In genomic region chr13:40438022-40438692, GRCh38 we compare ENCODE assay signal across 14 cellular contexts.
A peak's percentile ranks its signal among the peaks of the same experiment; 100 is the strongest.
DNase-seq lines count a peak whose midpoint lies in the region; ATAC-seq, FAIRE-seq and TF ChIP-seq lines count a peak whose summit lies in the region.
"Had no signal": no experiment of that assay in that cellular context is flagged by ENCODE, and none has a peak within 500 bp of the region (broad histone marks: within the 10 kb centered on the region; RNA-seq: fewer than 3 reads in every experiment).

No MANE protein-coding gene starts in this region.

- H3K27ac Mint-ChIP-seq in activated naive CD8-positive, alpha-beta T cell treated with anti-CD3 and anti-CD28 coated beads, Interleukin-2, amount 50 U/mL, for 24 hours = peak overlapping the region; percentile 86
- peak overlapping the region; percentile 39 for H3K27ac Mint-ChIP-seq in mesothelial cell of epicardium

- H3K4me1 Mint-ChIP-seq in activated T-cell treated with anti-CD3 and anti-CD28 coated beads, Interleukin-2, amount 50 U/mL, for 4 hours (ENCODE audit: low read depth) = peaks cover 46% of the 10 kb centered on the region
- peaks cover 50% of the 10 kb centered on the region for H3K4me1 Mint-ChIP-seq in activated naive CD8-positive, alpha-beta T cell treated with anti-CD3 and anti-CD28 coated beads, Interleukin-2, amount 50 U/mL, for 24 hours
- peaks cover 39% of the 10 kb centered on the region for H3K4me1 Mint-ChIP-seq in mesothelial cell of epicardium

- TF ChIP-seq POLR2A in tibial nerve (IDR thresholded peaks at IDR 0.05) = no peak

- H3K36me3 ChIP-seq in tibial nerve (no peaks in the 10 kb centered on the region), kidney (ENCODE audit: control insufficient read depth in 1 of 2, insufficient read depth in 2 of 2, low read length in 2 of 2) (no peaks in the 10 kb centered on the region)
- H3K36me3 ChIP-seq: cardiac muscle cell, neutrophil had no signal

- ATAC-seq in activated T-cell treated with anti-CD3 and anti-CD28 coated beads, Interleukin-2, amount 50 U/mL, for 4 hours = no peak
- no peak for ATAC-seq in activated naive CD8-positive, alpha-beta T cell treated with anti-CD3 and anti-CD28 coated beads, Interleukin-2, amount 50 U/mL, for 24 hours

- no peak for TF ChIP-seq CTCF in mesothelial cell of epicardium (IDR thresholded peaks at IDR 0.05; ENCODE audit: unreplicated experiment)
- no peak for TF ChIP-seq CTCF in tibial nerve (IDR thresholded peaks at IDR 0.05)
- TF ChIP-seq CTCF in kidney (IDR thresholded peaks at IDR 0.05; ENCODE audit: borderline replicate concordance, extremely low read depth, insufficient read depth) = no peak

- H3K27me3 ChIP-seq in tibial nerve = no peaks in the 10 kb centered on the region
- H3K27me3 ChIP-seq: neutrophil had no signal

- no peaks in the 10 kb centered on the region for H3K36me3 Mint-ChIP-seq in activated T-cell treated with anti-CD3 and anti-CD28 coated beads, Interleukin-2, amount 50 U/mL, for 4 hours (ENCODE audit: insufficient read depth)
- no peaks in the 10 kb centered on the region for H3K36me3 Mint-ChIP-seq in activated naive CD8-positive, alpha-beta T cell treated with anti-CD3 and anti-CD28 coated beads, Interleukin-2, amount 50 U/mL, for 24 hours (ENCODE audit: low read depth)
- no peaks in the 10 kb centered on the region for H3K36me3 Mint-ChIP-seq in mesothelial cell of epicardium

- FAIRE-seq in kidney (lab: Jason Lieb, UNC) = no peak
- FAIRE-seq: keratinocyte had no signal

- peak overlapping the region; percentile 65 for H3K4me3 Mint-ChIP-seq in activated T-cell treated with anti-CD3 and anti-CD28 coated beads, Interleukin-2, amount 50 U/mL, for 4 hours
- H3K4me3 Mint-ChIP-seq in activated naive CD8-positive, alpha-beta T cell treated with anti-CD3 and anti-CD28 coated beads, Interleukin-2, amount 50 U/mL, for 24 hours = peak overlapping the region; percentile 67
- no peak overlapping the region for H3K4me3 Mint-ChIP-seq in mesothelial cell of epicardium

- no peaks in the 10 kb centered on the region for H3K9me3 Mint-ChIP-seq in activated T-cell treated with anti-CD3 and anti-CD28 coated beads, Interleukin-2, amount 50 U/mL, for 4 hours
- no peaks in the 10 kb centered on the region for H3K9me3 Mint-ChIP-seq in activated naive CD8-positive, alpha-beta T cell treated with anti-CD3 and anti-CD28 coated beads, Interleukin-2, amount 50 U/mL, for 24 hours
- H3K9me3 Mint-ChIP-seq in mesothelial cell of epicardium = no peaks in the 10 kb centered on the region

- H3K4me3 ChIP-seq in tibial nerve (peak overlapping the region in 1 of 4 donors; percentile 33), kidney (ENCODE audit: low read length in 2 of 2) (no peak overlapping the region)
- H3K4me3 ChIP-seq: cardiac muscle cell had no signal

- no peaks in the 10 kb centered on the region for H3K27me3 Mint-ChIP-seq in activated T-cell treated with anti-CD3 and anti-CD28 coated beads, Interleukin-2, amount 50 U/mL, for 4 hours (ENCODE audit: low read depth)
- H3K27me3 Mint-ChIP-seq in activated naive CD8-positive, alpha-beta T cell treated with anti-CD3 and anti-CD28 coated beads, Interleukin-2, amount 50 U/mL, for 24 hours = no peaks in the 10 kb centered on the region
- H3K27me3 Mint-ChIP-seq in mesothelial cell of epicardium (ENCODE audit: low read depth) = no peaks in the 10 kb centered on the region

- peaks cover 6 to 47% (median 21%) of the 10 kb centered on the region in 4 donors for H3K4me1 ChIP-seq in tibial nerve
- H3K4me1 ChIP-seq in kidney (ENCODE audit: control insufficient read depth in 1 of 2, insufficient read depth in 1 of 2, low read depth in 1 of 2, low read length in 2 of 2) = peaks cover 21 to 26% of the 10 kb centered on the region in 2 donors

- H3K27ac ChIP-seq in tibial nerve (peak overlapping the region; percentile 70 to 82 (median 77)), kidney (ENCODE audit: low read depth in 2 of 2, low read length in 2 of 2) (peak overlapping the region in 1 of 2 donors; percentile 59)
- H3K27ac ChIP-seq: cardiac muscle cell, neutrophil had no signal

- whole genome bisulfite sequencing in tibial nerve, 2 donors = 33 to 46% methylated on average over 6 of the region's 6 CpGs

- no peaks in the 10 kb centered on the region for H3K9me3 ChIP-seq in tibial nerve
- no peaks in the 10 kb centered on the region for H3K9me3 ChIP-seq in kidney (ENCODE audit: control insufficient read depth in 1 of 2, low read length in 2 of 2)
- H3K9me3 ChIP-seq: neutrophil had no signal

- DNase-seq in activated T-cell treated with anti-CD3 and anti-CD28 coated beads, Interleukin-2, amount 50 U/mL, for 4 hours = no peak
- no peak for DNase-seq in activated T-cell treated with anti-CD3 and anti-CD28 coated beads, Interleukin-2, amount 50 U/mL, for 48 hours
- DNase-seq in activated naive CD8-positive, alpha-beta T cell treated with anti-CD3 and anti-CD28 coated beads, Interleukin-2, amount 50 U/mL, for 24 hours = no peak
- DNase-seq in mesothelial cell of epicardium (ENCODE audit: low spot score in 2 of 2, unreplicated experiment in 2 of 2) (no peak), tibial nerve (ENCODE audit: low spot score in 2 of 2) (no peak), KG1 (lab: John Stamatoyannopoulos, UW) (no peak), kidney (no peak)
- no peak for DNase-seq in effector CD8-positive, alpha-beta T cell (lab: John Stamatoyannopoulos, UW)
- DNase-seq: ACHN, EL, Kasumi-1 had no signal

- no peak overlapping the region for H3K9ac ChIP-seq in kidney (ENCODE audit: low read length in 2 of 2)

- intact Hi-C loops in kidney (cut with DNase I) = no loop called here

- no peak for TF ChIP-seq EP300 in tibial nerve (IDR thresholded peaks at IDR 0.05)
